ENCODE assay signal across 2 cellular contexts in the genomic region with DNA sequence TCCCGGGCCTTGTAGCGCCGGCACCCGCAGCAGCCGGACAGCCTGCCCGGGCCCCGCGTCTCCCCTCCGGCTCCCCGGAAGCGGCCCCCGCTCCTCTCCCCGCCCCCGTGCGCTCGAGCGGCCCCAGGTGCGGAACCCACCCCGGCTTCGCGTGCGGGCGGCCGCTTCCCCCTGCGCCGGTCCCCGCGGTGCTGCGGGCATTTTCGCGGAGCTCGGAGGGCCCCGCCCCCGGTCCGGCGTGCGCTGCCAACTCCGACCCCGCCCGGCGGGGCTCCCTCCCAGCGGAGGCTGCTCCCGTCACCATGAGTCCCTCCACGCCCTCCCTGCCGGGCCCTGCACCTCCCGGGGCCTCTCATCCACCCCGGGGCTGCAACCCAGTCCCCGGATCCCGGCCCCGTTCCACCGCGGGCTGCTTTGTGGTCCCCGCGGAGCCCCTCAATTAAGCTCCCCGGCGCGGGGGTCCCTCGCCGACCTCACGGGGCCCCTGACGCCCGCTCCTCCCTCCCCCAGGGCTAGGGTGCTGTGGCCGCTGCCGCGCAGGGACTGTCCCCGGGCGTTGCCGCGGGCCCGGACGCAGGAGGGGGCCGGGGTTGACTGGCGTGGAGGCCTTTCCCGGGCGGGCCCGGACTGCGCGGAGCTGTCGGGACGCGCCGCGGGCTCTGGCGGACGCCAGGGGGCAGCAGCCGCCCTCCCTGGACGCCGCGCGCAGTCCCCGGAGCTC.
TF ChIP-seq lines count a peak whose summit lies in the region.

No MANE protein-coding gene starts in this region.

TF ChIP-seq in HEK293, 187 proteins besides CTCF, POLR2A, EP300 and RAD21 (continued from another document and continues in another):
- TF ChIP-seq, protein P1, sequence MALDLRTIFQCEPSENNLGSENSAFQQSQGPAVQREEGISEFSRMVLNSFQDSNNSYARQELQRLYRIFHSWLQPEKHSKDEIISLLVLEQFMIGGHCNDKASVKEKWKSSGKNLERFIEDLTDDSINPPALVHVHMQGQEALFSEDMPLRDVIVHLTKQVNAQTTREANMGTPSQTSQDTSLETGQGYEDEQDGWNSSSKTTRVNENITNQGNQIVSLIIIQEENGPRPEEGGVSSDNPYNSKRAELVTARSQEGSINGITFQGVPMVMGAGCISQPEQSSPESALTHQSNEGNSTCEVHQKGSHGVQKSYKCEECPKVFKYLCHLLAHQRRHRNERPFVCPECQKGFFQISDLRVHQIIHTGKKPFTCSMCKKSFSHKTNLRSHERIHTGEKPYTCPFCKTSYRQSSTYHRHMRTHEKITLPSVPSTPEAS (tag by site-specific recombination; IDR thresholded peaks at IDR 0.05) = no peak
- no peak for TF ChIP-seq ZSCAN16 (tag by site-specific recombination; IDR thresholded peaks at IDR 0.05)
- no peak for TF ChIP-seq ZNF626 (tag by site-specific recombination; IDR thresholded peaks at IDR 0.05)
- peak; percentile 99 for TF ChIP-seq GLIS1 (tag by site-specific recombination; IDR thresholded peaks at IDR 0.05)
- peak; percentile 26; the same call in 1 of the 2 replicates for TF ChIP-seq ZNF239 (tag by site-specific recombination; IDR thresholded peaks at IDR 0.05)
- TF ChIP-seq ZNF670 (tag by site-specific recombination; IDR thresholded peaks at IDR 0.05; ENCODE audit: low read depth) = no peak
- peak; percentile 89 for TF ChIP-seq ZBTB48 (tag by site-specific recombination; IDR thresholded peaks at IDR 0.05)
- peak; percentile 96 for TF ChIP-seq ZIC2 (tag by site-specific recombination; IDR thresholded peaks at IDR 0.05)
- TF ChIP-seq KLF9 (tag by site-specific recombination; IDR thresholded peaks at IDR 0.05; ENCODE audit: low read depth) = peak; percentile 77
- no peak; the same call in 1 of the 2 replicates for TF ChIP-seq ZSCAN30 (tag by site-specific recombination; IDR thresholded peaks at IDR 0.05)
- peak; percentile 81 for TF ChIP-seq ZNF600 (tag by site-specific recombination; IDR thresholded peaks at IDR 0.05)
- no peak; the same call in none of the 2 replicates for TF ChIP-seq KLF10 (tag by site-specific recombination; IDR thresholded peaks at IDR 0.05)
- TF ChIP-seq, protein P2, sequence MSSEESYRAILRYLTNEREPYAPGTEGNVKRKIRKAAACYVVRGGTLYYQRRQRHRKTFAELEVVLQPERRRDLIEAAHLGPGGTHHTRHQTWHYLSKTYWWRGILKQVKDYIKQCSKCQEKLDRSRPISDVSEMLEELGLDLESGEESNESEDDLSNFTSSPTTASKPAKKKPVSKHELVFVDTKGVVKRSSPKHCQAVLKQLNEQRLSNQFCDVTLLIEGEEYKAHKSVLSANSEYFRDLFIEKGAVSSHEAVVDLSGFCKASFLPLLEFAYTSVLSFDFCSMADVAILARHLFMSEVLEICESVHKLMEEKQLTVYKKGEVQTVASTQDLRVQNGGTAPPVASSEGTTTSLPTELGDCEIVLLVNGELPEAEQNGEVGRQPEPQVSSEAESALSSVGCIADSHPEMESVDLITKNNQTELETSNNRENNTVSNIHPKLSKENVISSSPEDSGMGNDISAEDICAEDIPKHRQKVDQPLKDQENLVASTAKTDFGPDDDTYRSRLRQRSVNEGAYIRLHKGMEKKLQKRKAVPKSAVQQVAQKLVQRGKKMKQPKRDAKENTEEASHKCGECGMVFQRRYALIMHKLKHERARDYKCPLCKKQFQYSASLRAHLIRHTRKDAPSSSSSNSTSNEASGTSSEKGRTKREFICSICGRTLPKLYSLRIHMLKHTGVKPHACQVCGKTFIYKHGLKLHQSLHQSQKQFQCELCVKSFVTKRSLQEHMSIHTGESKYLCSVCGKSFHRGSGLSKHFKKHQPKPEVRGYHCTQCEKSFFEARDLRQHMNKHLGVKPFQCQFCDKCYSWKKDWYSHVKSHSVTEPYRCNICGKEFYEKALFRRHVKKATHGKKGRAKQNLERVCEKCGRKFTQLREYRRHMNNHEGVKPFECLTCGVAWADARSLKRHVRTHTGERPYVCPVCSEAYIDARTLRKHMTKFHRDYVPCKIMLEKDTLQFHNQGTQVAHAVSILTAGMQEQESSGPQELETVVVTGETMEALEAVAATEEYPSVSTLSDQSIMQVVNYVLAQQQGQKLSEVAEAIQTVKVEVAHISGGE (tag by site-specific recombination; conservative IDR thresholded peaks at IDR 0.05; ENCODE audit: low read depth) = peak; percentile 19; the same call in 1 of the 2 replicates
- no peak for TF ChIP-seq ZNF768 (tag by site-specific recombination; IDR thresholded peaks at IDR 0.05)
- 0 out of 2 replicates have a peak, but pooled peaks have one; percentile 8 for TF ChIP-seq ZNF184 (tag by site-specific recombination; IDR thresholded peaks at IDR 0.05)
- no peak for TF ChIP-seq SCRT2 (tag by site-specific recombination; IDR thresholded peaks at IDR 0.05)
- TF ChIP-seq ZNF155 (tag by site-specific recombination; IDR thresholded peaks at IDR 0.05) = no peak
- peak; percentile 62 for TF ChIP-seq ZFP69B (tag by site-specific recombination; IDR thresholded peaks at IDR 0.05)
- TF ChIP-seq ZNF324 (tag by site-specific recombination; IDR thresholded peaks at IDR 0.05) = no peak
- TF ChIP-seq ZNF48 (tag by site-specific recombination; IDR thresholded peaks at IDR 0.05) = no peak
- TF ChIP-seq ZNF701 (tag by site-specific recombination; IDR thresholded peaks at IDR 0.05) = no peak
- peak; percentile 62; the same call in 1 of the 2 replicates for TF ChIP-seq ZNF76 (tag by site-specific recombination; IDR thresholded peaks at IDR 0.05; ENCODE audit: borderline replicate concordance, low read depth)
- peak; percentile 64 for TF ChIP-seq IKZF3 (tag by site-specific recombination; IDR thresholded peaks at IDR 0.05)
- peak; percentile 89 for TF ChIP-seq ZNF423 (tag by site-specific recombination; IDR thresholded peaks at IDR 0.05)
- TF ChIP-seq, protein P3, sequence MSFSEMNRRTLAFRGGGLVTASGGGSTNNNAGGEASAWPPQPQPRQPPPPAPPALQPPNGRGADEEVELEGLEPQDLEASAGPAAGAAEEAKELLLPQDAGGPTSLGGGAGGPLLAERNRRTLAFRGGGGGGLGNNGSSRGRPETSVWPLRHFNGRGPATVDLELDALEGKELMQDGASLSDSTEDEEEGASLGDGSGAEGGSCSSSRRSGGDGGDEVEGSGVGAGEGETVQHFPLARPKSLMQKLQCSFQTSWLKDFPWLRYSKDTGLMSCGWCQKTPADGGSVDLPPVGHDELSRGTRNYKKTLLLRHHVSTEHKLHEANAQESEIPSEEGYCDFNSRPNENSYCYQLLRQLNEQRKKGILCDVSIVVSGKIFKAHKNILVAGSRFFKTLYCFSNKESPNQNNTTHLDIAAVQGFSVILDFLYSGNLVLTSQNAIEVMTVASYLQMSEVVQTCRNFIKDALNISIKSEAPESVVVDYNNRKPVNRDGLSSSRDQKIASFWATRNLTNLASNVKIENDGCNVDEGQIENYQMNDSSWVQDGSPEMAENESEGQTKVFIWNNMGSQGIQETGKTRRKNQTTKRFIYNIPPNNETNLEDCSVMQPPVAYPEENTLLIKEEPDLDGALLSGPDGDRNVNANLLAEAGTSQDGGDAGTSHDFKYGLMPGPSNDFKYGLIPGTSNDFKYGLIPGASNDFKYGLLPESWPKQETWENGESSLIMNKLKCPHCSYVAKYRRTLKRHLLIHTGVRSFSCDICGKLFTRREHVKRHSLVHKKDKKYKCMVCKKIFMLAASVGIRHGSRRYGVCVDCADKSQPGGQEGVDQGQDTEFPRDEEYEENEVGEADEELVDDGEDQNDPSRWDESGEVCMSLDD (tag by site-specific recombination; IDR thresholded peaks at IDR 0.05) = peak; percentile 91

TF ChIP-seq in K562, 482 proteins besides CTCF, POLR2A, EP300 and RAD21 (continued from another document and continues in another):
- TF ChIP-seq, protein P4, sequence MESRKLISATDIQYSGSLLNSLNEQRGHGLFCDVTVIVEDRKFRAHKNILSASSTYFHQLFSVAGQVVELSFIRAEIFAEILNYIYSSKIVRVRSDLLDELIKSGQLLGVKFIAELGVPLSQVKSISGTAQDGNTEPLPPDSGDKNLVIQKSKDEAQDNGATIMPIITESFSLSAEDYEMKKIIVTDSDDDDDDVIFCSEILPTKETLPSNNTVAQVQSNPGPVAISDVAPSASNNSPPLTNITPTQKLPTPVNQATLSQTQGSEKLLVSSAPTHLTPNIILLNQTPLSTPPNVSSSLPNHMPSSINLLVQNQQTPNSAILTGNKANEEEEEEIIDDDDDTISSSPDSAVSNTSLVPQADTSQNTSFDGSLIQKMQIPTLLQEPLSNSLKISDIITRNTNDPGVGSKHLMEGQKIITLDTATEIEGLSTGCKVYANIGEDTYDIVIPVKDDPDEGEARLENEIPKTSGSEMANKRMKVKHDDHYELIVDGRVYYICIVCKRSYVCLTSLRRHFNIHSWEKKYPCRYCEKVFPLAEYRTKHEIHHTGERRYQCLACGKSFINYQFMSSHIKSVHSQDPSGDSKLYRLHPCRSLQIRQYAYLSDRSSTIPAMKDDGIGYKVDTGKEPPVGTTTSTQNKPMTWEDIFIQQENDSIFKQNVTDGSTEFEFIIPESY (CRISPR knock-in tag; IDR thresholded peaks at IDR 0.05) = peak; percentile 84; the same call in 1 of the 2 replicates
- TF ChIP-seq, protein P5, sequence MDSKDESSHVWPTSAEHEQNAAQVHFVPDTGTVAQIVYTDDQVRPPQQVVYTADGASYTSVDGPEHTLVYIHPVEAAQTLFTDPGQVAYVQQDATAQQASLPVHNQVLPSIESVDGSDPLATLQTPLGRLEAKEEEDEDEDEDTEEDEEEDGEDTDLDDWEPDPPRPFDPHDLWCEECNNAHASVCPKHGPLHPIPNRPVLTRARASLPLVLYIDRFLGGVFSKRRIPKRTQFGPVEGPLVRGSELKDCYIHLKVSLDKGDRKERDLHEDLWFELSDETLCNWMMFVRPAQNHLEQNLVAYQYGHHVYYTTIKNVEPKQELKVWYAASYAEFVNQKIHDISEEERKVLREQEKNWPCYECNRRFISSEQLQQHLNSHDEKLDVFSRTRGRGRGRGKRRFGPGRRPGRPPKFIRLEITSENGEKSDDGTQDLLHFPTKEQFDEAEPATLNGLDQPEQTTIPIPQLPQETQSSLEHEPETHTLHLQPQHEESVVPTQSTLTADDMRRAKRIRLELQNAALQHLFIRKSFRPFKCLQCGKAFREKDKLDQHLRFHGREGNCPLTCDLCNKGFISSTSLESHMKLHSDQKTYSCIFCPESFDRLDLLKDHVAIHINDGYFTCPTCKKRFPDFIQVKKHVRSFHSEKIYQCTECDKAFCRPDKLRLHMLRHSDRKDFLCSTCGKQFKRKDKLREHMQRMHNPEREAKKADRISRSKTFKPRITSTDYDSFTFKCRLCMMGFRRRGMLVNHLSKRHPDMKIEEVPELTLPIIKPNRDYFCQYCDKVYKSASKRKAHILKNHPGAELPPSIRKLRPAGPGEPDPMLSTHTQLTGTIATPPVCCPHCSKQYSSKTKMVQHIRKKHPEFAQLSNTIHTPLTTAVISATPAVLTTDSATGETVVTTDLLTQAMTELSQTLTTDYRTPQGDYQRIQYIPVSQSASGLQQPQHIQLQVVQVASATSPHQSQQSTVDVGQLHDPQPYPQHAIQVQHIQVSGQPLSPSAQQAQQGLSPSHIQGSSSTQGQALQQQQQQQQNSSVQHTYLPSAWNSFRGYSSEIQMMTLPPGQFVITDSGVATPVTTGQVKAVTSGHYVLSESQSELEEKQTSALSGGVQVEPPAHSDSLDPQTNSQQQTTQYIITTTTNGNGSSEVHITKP (IDR thresholded peaks at IDR 0.05; ENCODE audit: partially characterized antibody) = peak; percentile 21
- TF ChIP-seq ZNF224 (CRISPR knock-in tag; IDR thresholded peaks at IDR 0.05) (0 out of 2 replicates have a peak, but pooled peaks have one; percentile 69), TRIM28 (IDR thresholded peaks at IDR 0.05) (no peak; the same call in 1 of the 2 replicates), CXXC5 (CRISPR knock-in tag; IDR thresholded peaks at IDR 0.05) (peak; percentile 97; the same call in 1 of the 2 replicates), U2AF1 (optimal IDR thresholded peaks at IDR 0.05; ENCODE audit: low read depth, low read length) (peak; percentile 97), RUNX1 (IDR thresholded peaks at IDR 0.05; ENCODE audit: low read depth) (peak; percentile 5; the same call in 1 of the 2 replicates), PTBP1 (IDR thresholded peaks at IDR 0.05; ENCODE audit: low read depth, low read length) (no peak), LCOR (CRISPR knock-in tag; IDR thresholded peaks at IDR 0.05) (peak; percentile 42; the same call in 1 of the 2 replicates), NFYB (IDR thresholded peaks at IDR 0.05; ENCODE audit: extremely low read depth, insufficient read length) (no peak), MBD2 (IDR thresholded peaks at IDR 0.05; ENCODE audit: borderline replicate concordance, low read depth) (peak; percentile 30; the same call in 1 of the 2 replicates), ZNF551 (CRISPR knock-in tag; IDR thresholded peaks at IDR 0.05) (no peak), GATAD2B (IDR thresholded peaks at IDR 0.05; ENCODE audit: borderline replicate concordance) (peak; percentile 96)
- TF ChIP-seq, protein P6, sequence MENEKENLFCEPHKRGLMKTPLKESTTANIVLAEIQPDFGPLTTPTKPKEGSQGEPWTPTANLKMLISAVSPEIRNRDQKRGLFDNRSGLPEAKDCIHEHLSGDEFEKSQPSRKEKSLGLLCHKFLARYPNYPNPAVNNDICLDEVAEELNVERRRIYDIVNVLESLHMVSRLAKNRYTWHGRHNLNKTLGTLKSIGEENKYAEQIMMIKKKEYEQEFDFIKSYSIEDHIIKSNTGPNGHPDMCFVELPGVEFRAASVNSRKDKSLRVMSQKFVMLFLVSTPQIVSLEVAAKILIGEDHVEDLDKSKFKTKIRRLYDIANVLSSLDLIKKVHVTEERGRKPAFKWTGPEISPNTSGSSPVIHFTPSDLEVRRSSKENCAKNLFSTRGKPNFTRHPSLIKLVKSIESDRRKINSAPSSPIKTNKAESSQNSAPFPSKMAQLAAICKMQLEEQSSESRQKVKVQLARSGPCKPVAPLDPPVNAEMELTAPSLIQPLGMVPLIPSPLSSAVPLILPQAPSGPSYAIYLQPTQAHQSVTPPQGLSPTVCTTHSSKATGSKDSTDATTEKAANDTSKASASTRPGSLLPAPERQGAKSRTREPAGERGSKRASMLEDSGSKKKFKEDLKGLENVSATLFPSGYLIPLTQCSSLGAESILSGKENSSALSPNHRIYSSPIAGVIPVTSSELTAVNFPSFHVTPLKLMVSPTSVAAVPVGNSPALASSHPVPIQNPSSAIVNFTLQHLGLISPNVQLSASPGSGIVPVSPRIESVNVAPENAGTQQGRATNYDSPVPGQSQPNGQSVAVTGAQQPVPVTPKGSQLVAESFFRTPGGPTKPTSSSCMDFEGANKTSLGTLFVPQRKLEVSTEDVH (IDR thresholded peaks at IDR 0.05; ENCODE audit: low read depth, partially characterized antibody) = no peak
- TF ChIP-seq, protein P7, sequence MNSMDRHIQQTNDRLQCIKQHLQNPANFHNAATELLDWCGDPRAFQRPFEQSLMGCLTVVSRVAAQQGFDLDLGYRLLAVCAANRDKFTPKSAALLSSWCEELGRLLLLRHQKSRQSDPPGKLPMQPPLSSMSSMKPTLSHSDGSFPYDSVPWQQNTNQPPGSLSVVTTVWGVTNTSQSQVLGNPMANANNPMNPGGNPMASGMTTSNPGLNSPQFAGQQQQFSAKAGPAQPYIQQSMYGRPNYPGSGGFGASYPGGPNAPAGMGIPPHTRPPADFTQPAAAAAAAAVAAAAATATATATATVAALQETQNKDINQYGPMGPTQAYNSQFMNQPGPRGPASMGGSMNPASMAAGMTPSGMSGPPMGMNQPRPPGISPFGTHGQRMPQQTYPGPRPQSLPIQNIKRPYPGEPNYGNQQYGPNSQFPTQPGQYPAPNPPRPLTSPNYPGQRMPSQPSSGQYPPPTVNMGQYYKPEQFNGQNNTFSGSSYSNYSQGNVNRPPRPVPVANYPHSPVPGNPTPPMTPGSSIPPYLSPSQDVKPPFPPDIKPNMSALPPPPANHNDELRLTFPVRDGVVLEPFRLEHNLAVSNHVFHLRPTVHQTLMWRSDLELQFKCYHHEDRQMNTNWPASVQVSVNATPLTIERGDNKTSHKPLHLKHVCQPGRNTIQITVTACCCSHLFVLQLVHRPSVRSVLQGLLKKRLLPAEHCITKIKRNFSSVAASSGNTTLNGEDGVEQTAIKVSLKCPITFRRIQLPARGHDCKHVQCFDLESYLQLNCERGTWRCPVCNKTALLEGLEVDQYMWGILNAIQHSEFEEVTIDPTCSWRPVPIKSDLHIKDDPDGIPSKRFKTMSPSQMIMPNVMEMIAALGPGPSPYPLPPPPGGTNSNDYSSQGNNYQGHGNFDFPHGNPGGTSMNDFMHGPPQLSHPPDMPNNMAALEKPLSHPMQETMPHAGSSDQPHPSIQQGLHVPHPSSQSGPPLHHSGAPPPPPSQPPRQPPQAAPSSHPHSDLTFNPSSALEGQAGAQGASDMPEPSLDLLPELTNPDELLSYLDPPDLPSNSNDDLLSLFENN (IDR thresholded peaks at IDR 0.05; ENCODE audit: low read depth in 2 of 2, low read length in 2 of 2) = peak; percentile 16 to 50; a peak in 1 of 4 replicates
